20 cellular contexts compared by ENCODE assay signal in genomic region chr4:156892695-156893211, GRCh38.
"Had no signal": no experiment of that assay in that cellular context is flagged by ENCODE, and none has a peak within 500 bp of the region (broad histone marks: within the 10 kb centered on the region; RNA-seq: fewer than 3 reads in every experiment).

No MANE protein-coding gene starts in this region.

- ATAC-seq: activated naive CD8-positive, alpha-beta T cell treated with anti-CD3 and anti-CD28 coated beads, Interleukin-2, amount 50 U/mL, for 24 hours had no signal

- H3K27ac Mint-ChIP-seq: activated naive CD4-positive, alpha-beta T cell treated with anti-CD3 and anti-CD28 coated beads for 36 hours; activated naive CD8-positive, alpha-beta T cell treated with anti-CD3 and anti-CD28 coated beads, Interleukin-2, amount 50 U/mL, for 24 hours; progenitor cell of endocrine pancreas had no signal

- H3K27me3 Mint-ChIP-seq: activated naive CD8-positive, alpha-beta T cell treated with anti-CD3 and anti-CD28 coated beads, Interleukin-2, amount 50 U/mL, for 24 hours; progenitor cell of endocrine pancreas had no signal

- H3K27me3 ChIP-seq: ascending aorta, dorsolateral prefrontal cortex, transverse colon, vagina had no signal

- H3K9me3 ChIP-seq: ascending aorta, transverse colon, vagina had no signal

- H3K4me1 Mint-ChIP-seq: activated naive CD8-positive, alpha-beta T cell treated with anti-CD3 and anti-CD28 coated beads, Interleukin-2, amount 50 U/mL, for 24 hours had no signal

- H3K9me3 Mint-ChIP-seq: activated naive CD8-positive, alpha-beta T cell treated with anti-CD3 and anti-CD28 coated beads, Interleukin-2, amount 50 U/mL, for 24 hours had no signal

- DNase-seq: activated CD4-positive, alpha-beta T cell treated with anti-CD3 and anti-CD28 coated beads, Interleukin-2, amount 50 U/mL, for 4 hours; activated CD4-positive, CD25-positive, alpha-beta regulatory T cell treated with anti-CD3 and anti-CD28 coated beads, Interleukin-2, amount 50 U/mL, for 72 hours; activated naive CD4-positive, alpha-beta T cell treated with anti-CD3 and anti-CD28 coated beads for 36 hours; activated naive CD8-positive, alpha-beta T cell treated with anti-CD3 and anti-CD28 coated beads, Interleukin-2, amount 50 U/mL, for 24 hours; activated T-cell treated with anti-CD3 and anti-CD28 coated beads for 4 hours; dorsolateral prefrontal cortex; glutamatergic neuron; kidney glomerular epithelial cell; occipital lobe; right cardiac atrium; stimulated activated CD4-positive, alpha-beta T cell treated with anti-CD3 and anti-CD28 coated beads, Interleukin-4, amount 100 ng/mL, for 4 hours; stimulated activated CD8-positive, alpha-beta memory T cell treated with anti-CD3 and anti-CD28 coated beads, Interleukin-4, amount 100 ng/mL, for 48 hours; stimulated activated naive CD4-positive, alpha-beta T cell treated with Interleukin-2 at 50 U/mL for 16 hours; substantia nigra; transverse colon had no signal

- H3K4me2 ChIP-seq: smooth muscle cell had no signal

- H3K27ac ChIP-seq: ascending aorta, dorsolateral prefrontal cortex, transverse colon, vagina had no signal

- H3K36me3 ChIP-seq: ascending aorta, transverse colon, vagina had no signal

- H3K4me3 Mint-ChIP-seq: activated naive CD4-positive, alpha-beta T cell treated with anti-CD3 and anti-CD28 coated beads for 36 hours; activated naive CD8-positive, alpha-beta T cell treated with anti-CD3 and anti-CD28 coated beads, Interleukin-2, amount 50 U/mL, for 24 hours; nephron had no signal

- H3K4me3 ChIP-seq: ascending aorta, dorsolateral prefrontal cortex, smooth muscle cell, transverse colon, vagina had no signal

- H3K4me1 ChIP-seq: transverse colon, vagina had no signal
